Comparison of ENCODE assay signal across 8 cellular contexts in the genomic region with DNA sequence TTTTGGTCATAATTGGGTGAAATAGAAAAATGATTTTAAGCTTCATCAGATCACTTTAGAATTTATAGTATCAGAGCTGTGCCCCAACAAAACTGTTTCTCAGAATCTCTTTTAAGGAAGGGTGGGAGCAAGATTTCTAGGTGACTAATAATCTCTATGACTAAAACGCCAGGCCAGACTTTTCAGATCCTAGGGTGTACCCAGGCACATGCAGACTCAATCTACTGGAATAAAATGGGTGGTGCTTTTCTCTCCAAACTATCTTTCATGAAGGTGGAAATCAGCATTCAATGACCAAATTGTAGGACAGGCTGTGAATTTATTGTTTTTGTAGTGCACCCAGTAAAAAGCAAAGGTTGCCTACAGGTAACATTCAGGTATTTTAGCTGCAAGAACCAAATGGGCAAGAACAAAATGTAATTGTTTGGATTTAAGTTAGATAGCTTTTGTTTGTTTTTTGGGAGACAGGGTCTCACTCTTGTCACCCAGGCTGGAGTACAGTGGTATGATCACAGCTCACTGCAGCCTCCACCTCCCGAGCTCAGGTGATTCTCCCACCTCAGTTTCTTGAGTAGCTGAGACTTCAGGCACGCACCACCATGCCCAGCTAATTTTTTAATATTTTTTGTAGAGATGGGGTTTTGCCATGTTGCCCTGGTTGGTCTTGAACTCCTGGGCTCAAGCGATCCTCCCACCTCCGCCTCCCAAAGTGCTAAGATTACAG. TPM values are rescaled to one million over a fixed set of nuclear protein-coding genes. Genes with fewer than 3 reads are reported as not detected.
A peak's percentile ranks its signal among the peaks of the same experiment; 100 is the strongest.
DNase-seq lines count a peak whose midpoint lies in the region; ATAC-seq and TF ChIP-seq lines count a peak whose summit lies in the region.

No MANE protein-coding gene starts in this region.

- H3K27ac ChIP-seq in 22Rv1: peak overlapping the region; percentile 99
- H3K27ac ChIP-seq in ascending aorta: peak overlapping the region; percentile 97 to 98
- peak overlapping the region; percentile 99 for H3K27ac ChIP-seq in lower lobe of right lung
- peak overlapping the region; percentile 99 for H3K27ac ChIP-seq in vagina

- ATAC-seq in lower lobe of right lung (peak in 1 of 2 donors; percentile 17), sciatic nerve (no peak)

- H3K36me3 ChIP-seq in ascending aorta (no peaks in the 10 kb centered on the region), lower lobe of right lung (peaks cover 11% of the 10 kb centered on the region), vagina (no peaks in the 10 kb centered on the region)

- TF ChIP-seq CTCF in 22Rv1 (IDR thresholded peaks at IDR 0.05) (no peak), ascending aorta (IDR thresholded peaks at IDR 0.05) (no peak), lower lobe of right lung (IDR thresholded peaks at IDR 0.05) (no peak), vagina (IDR thresholded peaks at IDR 0.05) (no peak)

- H3K27me3 ChIP-seq in ascending aorta (no peaks in the 10 kb centered on the region), lower lobe of right lung (ENCODE audit: low read depth) (no peaks in the 10 kb centered on the region), vagina (no peaks in the 10 kb centered on the region)

- intact Hi-C loops in ascending aorta (cut with DNase I): loop anchor here (1.0 to 5.0 kb wide), 2 partner anchors 49 to 1434 kb away; partner anchors contain the start of gene WDR25
- intact Hi-C loops in lower lobe of right lung (cut with DNase I): no loop called here
- intact Hi-C loops in vagina (cut with DNase I): no loop called here
- intact Hi-C loops in sciatic nerve (cut with DNase I): no loop called here

- DNase-seq in HT1080 (ENCODE audit: low read depth) (peak; percentile 56), ascending aorta (ENCODE audit: low spot score in 2 of 2) (no peak), lower lobe of right lung (no peak), vagina (ENCODE audit: extremely low spot score in 2 of 2) (no peak), sciatic nerve (ENCODE audit: low spot score) (no peak), iPS-NIHi11 (ENCODE audit: low spot score) (no peak), NCI-H526 treated with DMSO at 0.1 percent for 48 hours (lab: John Stamatoyannopoulos, UW) (no peak)

- peaks cover 6 to 27% of the 10 kb centered on the region in 2 donors for H3K4me1 ChIP-seq in ascending aorta
- H3K4me1 ChIP-seq in lower lobe of right lung: peaks cover 61% of the 10 kb centered on the region
- peaks cover 55% of the 10 kb centered on the region for H3K4me1 ChIP-seq in vagina

- H3K4me3 ChIP-seq in ascending aorta: peak overlapping the region; percentile 73 to 90
- H3K4me3 ChIP-seq in lower lobe of right lung: peak overlapping the region; percentile 66
- peak overlapping the region; percentile 65 to 71 for H3K4me3 ChIP-seq in vagina

- no peak for TF ChIP-seq POLR2A in vagina (IDR thresholded peaks at IDR 0.05)

- no peaks in the 10 kb centered on the region for H3K9me3 ChIP-seq in ascending aorta
- H3K9me3 ChIP-seq in lower lobe of right lung: no peaks in the 10 kb centered on the region
- no peaks in the 10 kb centered on the region for H3K9me3 ChIP-seq in vagina

RNA-seq across cellular contexts. Expression of gene PPP2R5C, which starts 49.5 kb away (rescaled TPM):
- total RNA-seq in HT1080 (2014; rRNA removed; shearing (Covaris generic)): 89.3 and 93.2 TPM in 2 replicates
- polyA plus RNA-seq in HT1080 (2015; cell fraction: cytosol; rRNA removed): 109 and 133 TPM in 2 replicates
- 81.7 and 92.3 TPM in 2 replicates for polyA plus RNA-seq in HT1080 (2015; cell fraction: nucleus; rRNA removed)
- total RNA-seq in ascending aorta: 45.6 TPM
- 160 TPM for total RNA-seq in lower lobe of right lung
- total RNA-seq in vagina: 88.1 TPM
- 144 TPM for total RNA-seq in sciatic nerve
